In the genomic region with DNA sequence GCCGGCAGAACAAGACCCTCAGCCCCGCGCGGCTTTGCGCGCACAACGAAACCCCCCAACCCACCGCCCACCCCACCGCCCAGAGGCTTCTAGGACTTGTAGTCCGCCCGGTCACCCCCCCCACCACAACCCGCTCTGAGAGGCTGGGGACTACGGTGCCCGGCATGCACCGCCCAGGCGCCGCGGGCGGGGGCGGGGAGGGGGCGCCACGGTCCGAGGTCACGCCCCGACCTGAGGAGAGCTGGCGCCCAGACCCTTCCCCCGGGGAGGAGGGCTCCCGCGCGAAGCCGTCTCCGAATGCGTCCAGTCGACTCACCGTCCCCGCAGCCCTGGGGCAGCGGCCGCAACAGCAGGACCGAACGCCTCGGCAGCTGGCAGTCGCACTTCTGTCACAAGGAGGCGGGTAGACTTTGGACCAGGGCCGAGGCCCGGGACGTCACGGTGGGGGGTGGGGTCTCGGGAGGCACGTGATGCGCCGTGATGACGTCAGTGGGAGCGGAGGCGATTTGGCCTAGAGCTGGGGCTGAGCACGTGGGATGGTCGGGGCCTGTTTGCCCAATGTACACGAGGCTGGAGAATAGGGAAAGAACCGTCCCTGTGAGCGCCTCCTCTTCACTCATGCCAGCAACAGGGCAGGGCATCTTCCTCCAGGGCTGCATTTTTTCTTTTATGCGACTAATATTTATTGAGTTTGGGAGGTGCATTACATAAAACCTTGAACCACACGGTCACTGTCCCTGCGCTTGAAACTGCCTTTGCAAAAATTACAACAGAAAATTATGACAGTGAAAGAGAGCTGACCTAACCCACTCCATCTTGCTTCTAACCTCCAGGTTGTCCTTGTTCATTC, we compare ENCODE assay signal across 8 cellular contexts. TPM values are rescaled to one million over a fixed set of nuclear protein-coding genes. Genes with fewer than 3 reads are reported as not detected.
DNase-seq lines count a peak whose midpoint lies in the region; ATAC-seq and TF ChIP-seq lines count a peak whose summit lies in the region.

A gene (minus strand): TSS at position 388 of the 850 bp plus-strand sequence. CDS start 24,643 bp downstream, outside the sequence.

- H3K4me1 ChIP-seq in vagina = peaks cover 31% of the 10 kb centered on the region

- peak in 1 of 2 donors; percentile 93 for TF ChIP-seq POLR2A in vagina (IDR thresholded peaks at IDR 0.05)

- H3K27ac ChIP-seq in vagina = peak within 1 kb of the TSS; percentile 96

- peak within 1 kb of the TSS; percentile 81 to 89 for H3K4me3 ChIP-seq in vagina

- no peaks in the 10 kb centered on the region for H3K9me3 ChIP-seq in vagina

- H3K36me3 ChIP-seq in vagina = no peaks in the 10 kb centered on the region

- peak; percentile 72 for ATAC-seq in HG02870 (IDR thresholded peaks at IDR 0.05; ENCODE audit: unreplicated experiment)

- TF ChIP-seq CTCF in GM12873 (IDR thresholded peaks at IDR 0.05; ENCODE audit: insufficient read depth, low read depth, low read length, missing control alignments) (peak; percentile 8), vagina (IDR thresholded peaks at IDR 0.05) (no peak)

- no peaks in the 10 kb centered on the region for H3K27me3 ChIP-seq in vagina

- intact Hi-C loops in vagina (cut with DNase I) = no loop called here

- DNase-seq in NCI-H187 treated with DMSO at 0.1 percent for 48 hours (lab: John Stamatoyannopoulos, UW) (peak; percentile 28), T1000 (lab: John Stamatoyannopoulos, UW) (peak; percentile 92), astrocyte of the hippocampus (ENCODE audit: low read depth, low spot score) (peak; percentile 99), hepatic stellate cell (ENCODE audit: low spot score) (peak; percentile 93), putamen (ENCODE audit: low spot score) (peak; percentile 95), vagina (ENCODE audit: extremely low spot score in 2 of 2) (peak; percentile 98)

RNA-seq across cellular contexts. Expression of the gene that starts here (rescaled TPM):
- total RNA-seq in vagina = 13.3 TPM

Comparison
In these comparisons a context has a peak if more than half of its experiments do, and no peak if none do; other contexts are left out.
1. Peak in every context shown above with its lines: DNase-seq, ATAC-seq, H3K4me3 ChIP-seq and H3K27ac ChIP-seq.
2. DNase-seq: peak in every context shown above with its lines; median percentile 99 in astrocyte of the hippocampus; 98 in vagina; 95 in putamen; 93 in hepatic stellate cell; 92 in T1000; 28 in NCI-H187 treated with DMSO at 0.1 percent for 48 hours.